ENCODE assay signal across 8 cellular contexts in the genomic region with DNA sequence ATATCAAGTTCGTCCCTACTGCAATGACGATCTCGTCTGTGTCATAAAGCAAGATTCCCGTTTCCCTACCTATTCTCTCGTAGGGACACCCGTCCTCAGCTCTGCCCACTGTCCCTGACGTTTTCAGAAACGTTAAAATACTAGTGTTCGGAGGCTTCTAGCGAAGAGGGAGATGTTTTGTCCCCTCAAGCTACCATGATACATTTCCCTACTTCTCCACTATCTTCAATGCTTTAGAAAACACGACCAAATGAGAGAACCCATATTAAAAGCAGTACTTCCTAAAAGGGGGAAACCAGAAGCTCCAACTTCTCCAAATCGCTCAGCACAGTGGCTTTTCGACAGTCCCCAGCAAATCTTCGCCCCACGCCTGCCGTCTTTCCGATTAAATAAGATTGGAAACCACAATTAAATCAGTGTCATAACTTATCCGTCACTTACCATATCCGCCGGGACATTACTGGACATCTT. TPM values are rescaled to one million over a fixed set of nuclear protein-coding genes. Genes with fewer than 3 reads are reported as not detected.
A peak's percentile ranks its signal among the peaks of the same experiment; 100 is the strongest.
DNase-seq lines count a peak whose midpoint lies in the region; ATAC-seq and TF ChIP-seq lines count a peak whose summit lies in the region.

No MANE protein-coding gene starts in this region.

- H3K4me3 Mint-ChIP-seq in CD4-positive, CD25-positive, alpha-beta regulatory T cell: peak overlapping the region; percentile 95 to 99 (median 98)

- H3K4me1 Mint-ChIP-seq in CD4-positive, CD25-positive, alpha-beta regulatory T cell: peaks cover 13 to 31% (median 23%) of the 10 kb centered on the region in 4 donors

- H3K27me3 ChIP-seq in CD4-positive, CD25-positive, alpha-beta regulatory T cell (ENCODE audit: control insufficient read depth, insufficient read depth, low read length): no peaks in the 10 kb centered on the region
- H3K27me3 ChIP-seq in HUES48 (ENCODE audit: control insufficient read depth, insufficient read depth, low read length) (no peaks in the 10 kb centered on the region), SU-DHL-6 (ENCODE audit: low read length) (no peaks in the 10 kb centered on the region), lung (ENCODE audit: control insufficient read depth, insufficient read depth) (no peaks in the 10 kb centered on the region)

- peaks cover 3% of the 10 kb centered on the region for H3K36me3 Mint-ChIP-seq in CD4-positive, CD25-positive, alpha-beta regulatory T cell

- peaks cover 0 to 5% (median 0%) of the 10 kb centered on the region in 7 donors for H3K9me3 Mint-ChIP-seq in CD4-positive, CD25-positive, alpha-beta regulatory T cell

- no peaks in the 10 kb centered on the region for H3K9me2 ChIP-seq in SU-DHL-6 (replicated peaks; ENCODE audit: insufficient read depth, low read length)

- H3K4me1 ChIP-seq in CD4-positive, CD25-positive, alpha-beta regulatory T cell (ENCODE audit: control insufficient read depth, insufficient read depth, low read length, poor library complexity, severe bottlenecking): peaks cover 31% of the 10 kb centered on the region
- H3K4me1 ChIP-seq in HUES48 (ENCODE audit: control insufficient read depth, insufficient read depth, low read length): peaks cover 41% of the 10 kb centered on the region
- peaks cover 0 to 3% of the 10 kb centered on the region in 2 donors for H3K4me1 ChIP-seq in lung (ENCODE audit: control insufficient read depth in 2 of 2, insufficient read depth in 2 of 2, low read length in 2 of 2)

- H2AFZ ChIP-seq in SU-DHL-6 (ENCODE audit: low read depth, low read length, severe bottlenecking): peak overlapping the region; percentile 84

- H3K4me3 ChIP-seq in CD4-positive, CD25-positive, alpha-beta regulatory T cell (ENCODE audit: low read depth, low read length): peak overlapping the region; percentile 99
- H3K4me3 ChIP-seq in HUES48 (ENCODE audit: low read depth, low read length): peak overlapping the region; percentile 83
- H3K4me3 ChIP-seq in SU-DHL-6 (ENCODE audit: insufficient read depth, low read length, poor library complexity, severe bottlenecking): peak overlapping the region; percentile 76
- H3K4me3 ChIP-seq in lung: peak overlapping the region; percentile 92

- WGBS in lung, 2 donors: 0 to 1% methylated on average over 20 of the region's 20 CpGs

- H3K9ac ChIP-seq in HUES48 (ENCODE audit: low read depth, low read length) (peak overlapping the region; percentile 79), SU-DHL-6 (ENCODE audit: low read length) (peak overlapping the region; percentile 66)

- peak overlapping the region; percentile 91 to 98 (median 95) for H3K27ac Mint-ChIP-seq in CD4-positive, CD25-positive, alpha-beta regulatory T cell

- ATAC-seq in CD4-positive, CD25-positive, alpha-beta regulatory T cell (ENCODE audit: low read depth in 2 of 2): no peak
- ATAC-seq in lung (ENCODE audit: insufficient read depth, low FRiP score): no peak
- no peak for ATAC-seq in HG03565 (IDR thresholded peaks at IDR 0.05; ENCODE audit: unreplicated experiment)
- ATAC-seq in GM18870 (IDR thresholded peaks at IDR 0.05; ENCODE audit: unreplicated experiment): no peak

- peak overlapping the region; percentile 92 for H3K4me2 ChIP-seq in SU-DHL-6 (ENCODE audit: low read depth, low read length, poor library complexity, severe bottlenecking)

- DNase-seq in CD4-positive, CD25-positive, alpha-beta regulatory T cell: peak; percentile 15 to 63 (median 47)
- peak; percentile 46 for DNase-seq in lung (ENCODE audit: low spot score)
- peak in 20 of 49 donors; percentile 1 to 59 (median 16) for DNase-seq in substantia nigra (lab: John Stamatoyannopoulos, UW)

- H3K27me3 Mint-ChIP-seq in CD4-positive, CD25-positive, alpha-beta regulatory T cell: no peaks in the 10 kb centered on the region

- H3K9me3 ChIP-seq in CD4-positive, CD25-positive, alpha-beta regulatory T cell (ENCODE audit: control insufficient read depth in 2 of 2, low read length in 2 of 2): no peaks in the 10 kb centered on the region
- H3K9me3 ChIP-seq in HUES48 (ENCODE audit: control insufficient read depth, insufficient read depth, low read length) (no peaks in the 10 kb centered on the region), SU-DHL-6 (ENCODE audit: insufficient read depth, low read length) (no peaks in the 10 kb centered on the region), lung (ENCODE audit: control insufficient read depth in 2 of 2, insufficient read depth in 1 of 2, low read length in 1 of 2) (no peaks in the 10 kb centered on the region)

- no peaks in the 10 kb centered on the region for H3K36me3 ChIP-seq in CD4-positive, CD25-positive, alpha-beta regulatory T cell (ENCODE audit: control insufficient read depth, insufficient read depth, low read length)
- H3K36me3 ChIP-seq in HUES48 (ENCODE audit: control insufficient read depth, insufficient read depth, low read length): no peaks in the 10 kb centered on the region
- H3K36me3 ChIP-seq in SU-DHL-6 (ENCODE audit: low read length): no peaks in the 10 kb centered on the region
- no peaks in the 10 kb centered on the region for H3K36me3 ChIP-seq in lung (ENCODE audit: control insufficient read depth in 2 of 2, insufficient read depth in 2 of 2, low read length in 2 of 2)

- H3K27ac ChIP-seq in CD4-positive, CD25-positive, alpha-beta regulatory T cell (ENCODE audit: insufficient read depth, low read length, poor library complexity, severe bottlenecking): peak overlapping the region; percentile 95
- no peak overlapping the region for H3K27ac ChIP-seq in HUES48 (ENCODE audit: low read depth, low read length)
- H3K27ac ChIP-seq in SU-DHL-6 (ENCODE audit: low read depth, low read length): no peak overlapping the region
- H3K27ac ChIP-seq in cingulate gyrus (ENCODE audit: low read depth, low read length): peak overlapping the region; percentile 94
- H3K27ac ChIP-seq in lung (ENCODE audit: low read depth in 1 of 2, low read length in 1 of 2): peak overlapping the region; percentile 98 to 100
- peak overlapping the region; percentile 96 for H3K27ac ChIP-seq in substantia nigra (ENCODE audit: low read depth, low read length, poor library complexity, severe bottlenecking)

- H3F3A ChIP-seq in SU-DHL-6 (ENCODE audit: insufficient read depth): 0 out of 2 replicates have a peak, but pooled peaks cover 3% of the 10 kb centered on the region

- H3K79me2 ChIP-seq in SU-DHL-6 (ENCODE audit: insufficient read depth, low read length): peaks cover 2% of the 10 kb centered on the region; the same call in 1 of the 2 replicates

- no peaks in the 10 kb centered on the region for H4K20me1 ChIP-seq in SU-DHL-6 (ENCODE audit: low read depth, low read length)

- TF ChIP-seq CTCF in SU-DHL-6 (IDR thresholded peaks at IDR 0.05; ENCODE audit: insufficient read depth, low read length, poor library complexity, severe bottlenecking) (no peak), lung (IDR thresholded peaks at IDR 0.05; ENCODE audit: control extremely low read depth, extremely low read depth) (no peak)

RNA-seq across cellular contexts. Expression of a gene that starts 1.3 kb away (rescaled TPM):
- 66.6 TPM for total RNA-seq in CD4-positive, CD25-positive, alpha-beta regulatory T cell
- 10 to 100 TPM; 64.6 to 85.0 (median 74.6) TPM for polyA plus RNA-seq in CD4-positive, CD25-positive, alpha-beta regulatory T cell
- 10 to 100 TPM; 42.4 to 58.2 TPM for total RNA-seq in lung
- polyA plus RNA-seq in lung: 10 to 100 TPM; 19.6 to 24.9 TPM

Comparison
In these comparisons a context has a peak if more than half of its experiments do, and no peak if none do; other contexts are left out.
1. H3K27ac ChIP-seq: peak in CD4-positive, CD25-positive, alpha-beta regulatory T cell (single experiment), cingulate gyrus (single experiment), lung (2 of 2) and substantia nigra (single experiment); none in HUES48 (single experiment) and SU-DHL-6 (single experiment).
2. Peak in every context shown above with its lines, with median percentiles within 50 percentile points of each other: H3K4me3 ChIP-seq.